In the genomic region with DNA sequence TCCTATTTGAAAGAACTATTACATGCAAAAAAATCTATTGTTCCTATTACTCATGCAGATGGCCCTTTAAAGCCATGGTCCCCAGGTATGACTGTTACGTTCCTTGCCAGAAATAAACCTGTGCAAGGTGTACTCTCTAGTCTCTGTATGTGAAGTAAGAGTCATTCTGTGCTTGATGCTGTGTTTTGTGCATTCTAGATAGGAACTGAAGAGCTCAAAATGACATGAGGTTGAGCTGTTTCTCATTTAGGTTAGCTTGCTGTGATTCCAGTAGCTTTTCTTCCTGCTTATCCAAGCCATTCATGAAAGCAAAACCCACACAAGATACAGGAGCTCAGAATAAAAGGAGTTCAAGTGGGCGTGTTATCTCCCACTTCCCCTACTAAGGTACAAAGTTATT, we compare ENCODE assay signal across 20 cellular contexts.
DNase-seq lines count a peak whose midpoint lies in the region; ATAC-seq and TF ChIP-seq lines count a peak whose summit lies in the region.
"Had no signal": no experiment of that assay in that cellular context is flagged by ENCODE, and none has a peak within 500 bp of the region (broad histone marks: within the 10 kb centered on the region; RNA-seq: fewer than 3 reads in every experiment).

No MANE protein-coding gene starts in this region.

- H3K56ac ChIP-seq in H9 (ENCODE audit: insufficient read length, low read depth, low read length) = no peak overlapping the region

- no peaks in the 10 kb centered on the region for H3K9me3 ChIP-seq in H9 (ENCODE audit: control insufficient read depth, low read depth, low read length)
- H3K9me3 ChIP-seq: SJCRH30 had no signal

- no CpG with 5 or more reads among the region's 2 CpGs for WGBS in H9 (ENCODE audit: extremely low coverage, insufficient read length, low lambda C conversion rate)

- peaks cover 23% of the 10 kb centered on the region for H3K4me1 ChIP-seq in H9 (ENCODE audit: insufficient read depth, low read length)

- no peaks in the 10 kb centered on the region for H3K79me1 ChIP-seq in H9 (ENCODE audit: insufficient read depth, low read depth, low read length, poor library complexity, severe bottlenecking)

- TF ChIP-seq CTCF in H9 (conservative IDR thresholded peaks at IDR 0.05) = no peak

- H3K27me3 ChIP-seq in H9 (ENCODE audit: insufficient read depth, low read length) = no peaks in the 10 kb centered on the region
- H3K27me3 ChIP-seq: SJCRH30 had no signal

- no peak overlapping the region for H2AK5ac ChIP-seq in H9 (ENCODE audit: insufficient read length, low read length)

- H3T11ph ChIP-seq in H9 (ENCODE audit: low read length) = no peak overlapping the region

- no peak overlapping the region for H2BK12ac ChIP-seq in H9 (ENCODE audit: insufficient read length, low read depth, low read length)

- H3K4me3 Mint-ChIP-seq in H9 = no peak overlapping the region
- H3K4me3 Mint-ChIP-seq in stimulated activated naive B cell treated with anti-CD40 and anti-IgM and Interleukin-4, amounts not matched to agents 10 μg/mL and 1 μg/mL and 100 μg/mL, for 72 hours = no peak overlapping the region
- no peak overlapping the region for H3K4me3 Mint-ChIP-seq in activated T-cell treated with anti-CD3 and anti-CD28 coated beads, Interleukin-2, amount 50 U/mL, for 72 hours
- H3K4me3 Mint-ChIP-seq: CD4-positive, CD25-positive, alpha-beta regulatory T cell had no signal

- H3K4ac ChIP-seq in H9 (ENCODE audit: low read depth, low read length) = no peak overlapping the region

- H2BK20ac ChIP-seq in H9 (ENCODE audit: low read depth, low read length, poor library complexity, severe bottlenecking) = no peak overlapping the region

- peak overlapping the region in 2 of 3 experiments; percentile 70 to 93; a peak in 4 of 7 replicates for H3K27ac Mint-ChIP-seq in H9
- H3K27ac Mint-ChIP-seq in stimulated activated naive B cell treated with anti-CD40 and anti-IgM and Interleukin-4, amounts not matched to agents 10 μg/mL and 1 μg/mL and 100 μg/mL, for 72 hours = peak overlapping the region; percentile 44
- no peak overlapping the region for H3K27ac Mint-ChIP-seq in activated T-cell treated with anti-CD3 and anti-CD28 coated beads, Interleukin-2, amount 50 U/mL, for 72 hours

- H3K79me2 ChIP-seq in H9 (ENCODE audit: insufficient read depth, low read length) = no peaks in the 10 kb centered on the region

- DNase-seq in CD1c-positive myeloid dendritic cell (ENCODE audit: extremely low spot score) (peak; percentile 27), H9 (no peak), caudate nucleus (lab: John Stamatoyannopoulos, UW) (peak in 3 of 61 donors; percentile 22 to 87 (median 52)), AG08396 (ENCODE audit: low spot score) (no peak)
- DNase-seq in stimulated activated naive B cell treated with anti-CD40 and anti-IgM and Interleukin-4, amounts not matched to agents 10 μg/mL and 1 μg/mL and 100 μg/mL, for 72 hours = no peak
- DNase-seq in activated T-cell treated with anti-CD3 and anti-CD28 coated beads, Interleukin-2, amount 50 U/mL, for 72 hours = no peak
- DNase-seq: 8988T; ACHN; CD4-positive, CD25-positive, alpha-beta regulatory T cell; Karpas-422; NCI-H1092 treated with DMSO at 0.1 percent for 48 hours; NCI-H1436; NCI-H187 treated with DMSO at 0.1 percent for 48 hours; NCI-H524; NCI-H774; PC-3; SJCRH30 had no signal

- no peak overlapping the region for H3K14ac ChIP-seq in H9 (ENCODE audit: insufficient read depth, low read length)

- no peak overlapping the region for H2BK15ac ChIP-seq in H9 (ENCODE audit: low read depth, low read length)

- H4K5ac ChIP-seq in H9 (ENCODE audit: insufficient read length, low read depth, low read length) = no peak overlapping the region

- peaks cover 39 to 56% (median 49%) of the 10 kb centered on the region in 3 experiments for H3K36me3 Mint-ChIP-seq in H9 (ENCODE audit: insufficient read depth in 1 of 3, low read depth in 3 of 3)
- peaks cover 35 to 70% of the 10 kb centered on the region in 2 donors for H3K36me3 Mint-ChIP-seq in stimulated activated naive B cell treated with anti-CD40 and anti-IgM and Interleukin-4, amounts not matched to agents 10 μg/mL and 1 μg/mL and 100 μg/mL, for 72 hours
- peaks cover 6 to 24% of the 10 kb centered on the region in 2 donors for H3K36me3 Mint-ChIP-seq in activated T-cell treated with anti-CD3 and anti-CD28 coated beads, Interleukin-2, amount 50 U/mL, for 72 hours (ENCODE audit: insufficient read depth in 2 of 2)

- no peak overlapping the region for H2AFZ ChIP-seq in H9 (ENCODE audit: low read length)

- H3K4me1 Mint-ChIP-seq in H9 = peaks cover 69 to 76% of the 10 kb centered on the region in 2 experiments
- H3K4me1 Mint-ChIP-seq in stimulated activated naive B cell treated with anti-CD40 and anti-IgM and Interleukin-4, amounts not matched to agents 10 μg/mL and 1 μg/mL and 100 μg/mL, for 72 hours = peaks cover 25 to 43% of the 10 kb centered on the region in 2 donors
- H3K4me1 Mint-ChIP-seq in activated T-cell treated with anti-CD3 and anti-CD28 coated beads, Interleukin-2, amount 50 U/mL, for 72 hours (ENCODE audit: low read depth) = no peaks in the 10 kb centered on the region

- H3K23ac ChIP-seq in H9 (ENCODE audit: insufficient read length, low read depth, low read length) = no peak overlapping the region

- no peak overlapping the region for H3K9ac ChIP-seq in H9 (ENCODE audit: extremely low read depth, insufficient read length, low read length)

- no peaks in the 10 kb centered on the region for H3K23me2 ChIP-seq in H9 (ENCODE audit: insufficient read length, low read depth, low read length, poor library complexity, severe bottlenecking)

- peak; percentile 68 to 72 for ATAC-seq in stimulated activated naive B cell treated with anti-CD40 and anti-IgM and Interleukin-4, amounts not matched to agents 10 μg/mL and 1 μg/mL and 100 μg/mL, for 72 hours (replicated peaks)
- no peak for ATAC-seq in activated CD4-positive, CD25-positive, alpha-beta regulatory T cell treated with anti-CD3 and anti-CD28 coated beads, Interleukin-2, amount 50 U/mL, for 24 hours
- no peak for ATAC-seq in activated T-cell treated with anti-CD3 and anti-CD28 coated beads, Interleukin-2, amount 50 U/mL, for 72 hours (replicated peaks in 1 of 2)
- ATAC-seq: HepG2, PC-3, SK-N-SH treated with all-trans-retinoic acid at 6 μM for 48 hours had no signal

- H2BK5ac ChIP-seq in H9 (ENCODE audit: insufficient read length, low read length) = no peak overlapping the region

- H2BK120ac ChIP-seq in H9 (ENCODE audit: low read depth, low read length, poor library complexity, severe bottlenecking) = no peak overlapping the region

- H3K4me2 ChIP-seq in H9 (ENCODE audit: insufficient read depth, insufficient read length, low read length) = no peak overlapping the region

- no peak overlapping the region for H3K18ac ChIP-seq in H9 (ENCODE audit: insufficient read length, low read depth, low read length)

- no peaks in the 10 kb centered on the region for H3K27me3 Mint-ChIP-seq in H9 (ENCODE audit: low read depth)
- H3K27me3 Mint-ChIP-seq in stimulated activated naive B cell treated with anti-CD40 and anti-IgM and Interleukin-4, amounts not matched to agents 10 μg/mL and 1 μg/mL and 100 μg/mL, for 72 hours = no peaks in the 10 kb centered on the region
- H3K27me3 Mint-ChIP-seq in activated T-cell treated with anti-CD3 and anti-CD28 coated beads, Interleukin-2, amount 50 U/mL, for 72 hours (ENCODE audit: low read depth) = no peaks in the 10 kb centered on the region
- H3K27me3 Mint-ChIP-seq: CD4-positive, CD25-positive, alpha-beta regulatory T cell had no signal

- H4K8ac ChIP-seq in H9 (replicated peaks; ENCODE audit: insufficient read length, low read depth, low read length) = no peak overlapping the region

- H3K9me3 Mint-ChIP-seq in H9 = peaks cover 0 to 5% of the 10 kb centered on the region in 2 experiments; a peak in 2 of 5 replicates
- H3K9me3 Mint-ChIP-seq in stimulated activated naive B cell treated with anti-CD40 and anti-IgM and Interleukin-4, amounts not matched to agents 10 μg/mL and 1 μg/mL and 100 μg/mL, for 72 hours = no peaks in the 10 kb centered on the region
- H3K9me3 Mint-ChIP-seq in activated T-cell treated with anti-CD3 and anti-CD28 coated beads, Interleukin-2, amount 50 U/mL, for 72 hours = no peaks in the 10 kb centered on the region

- H3K27ac ChIP-seq in H9 (ENCODE audit: insufficient read length, low read depth, low read length) (no peak overlapping the region), caudate nucleus (ENCODE audit: low read depth, low read length) (peak overlapping the region; percentile 17)
- H3K27ac ChIP-seq: SJCRH30 had no signal

- no peaks in the 10 kb centered on the region for H4K20me1 ChIP-seq in H9 (ENCODE audit: control insufficient read depth, insufficient read depth, insufficient read length)

- no peak overlapping the region for H4K91ac ChIP-seq in H9 (ENCODE audit: insufficient read length, low read depth, low read length)

Comparison
In these comparisons a context has a peak if more than half of its experiments do, and no peak if none do; other contexts are left out.
1. ATAC-seq: peak in stimulated activated naive B cell treated with anti-CD40 and anti-IgM and Interleukin-4, amounts not matched to agents 10 μg/mL and 1 μg/mL and 100 μg/mL, for 72 hours (2 of 2); none in activated CD4-positive, CD25-positive, alpha-beta regulatory T cell treated with anti-CD3 and anti-CD28 coated beads, Interleukin-2, amount 50 U/mL, for 24 hours (0 of 2) and activated T-cell treated with anti-CD3 and anti-CD28 coated beads, Interleukin-2, amount 50 U/mL, for 72 hours (0 of 2).